Comparison of ENCODE assay signal across 8 cellular contexts in genomic region chr17:42554250-42555121, GRCh38. TPM values are rescaled to one million over a fixed set of nuclear protein-coding genes. Genes with fewer than 3 reads are reported as not detected.
A peak's percentile ranks its signal among the peaks of the same experiment; 100 is the strongest.
DNase-seq lines count a peak whose midpoint lies in the region; TF ChIP-seq lines count a peak whose summit lies in the region.

No MANE protein-coding gene starts in this region.

- 0% methylated on average over 23 of the region's 82 CpGs for WGBS in esophagus muscularis mucosa

- no peak for TF ChIP-seq CTCF in GM20000 (IDR thresholded peaks at IDR 0.05; ENCODE audit: extremely low read depth, missing control alignments)
- no peak for TF ChIP-seq CTCF in PC-9 (conservative IDR thresholded peaks at IDR 0.05)
- TF ChIP-seq CTCF in esophagus muscularis mucosa (IDR thresholded peaks at IDR 0.05): no peak

- H3K9ac ChIP-seq in HUES48 (ENCODE audit: low read depth, low read length) (peak overlapping the region; percentile 86), muscle layer of colon (ENCODE audit: low read length) (peak overlapping the region; percentile 95)

- H3K4me3 ChIP-seq in HUES48 (ENCODE audit: low read depth, low read length) (peak overlapping the region; percentile 99), PC-9 (peak overlapping the region; percentile 99), esophagus muscularis mucosa (peak overlapping the region; percentile 77 to 90 (median 88)), muscle layer of colon (ENCODE audit: low read depth in 1 of 2, low read length in 2 of 2) (peak overlapping the region; percentile 91 to 94)

- no peak for TF ChIP-seq EP300 in esophagus muscularis mucosa (IDR thresholded peaks at IDR 0.05)

- TSS peak; percentile 42 for BruUV-seq in PC-9 (replicated peaks; lab: Mats Ljungman, UMichigan)

- H2AFZ ChIP-seq in PC-9: peak overlapping the region; percentile 83

- H3K36me3 ChIP-seq in HUES48 (ENCODE audit: control insufficient read depth, insufficient read depth, low read length): no peaks in the 10 kb centered on the region
- no peaks in the 10 kb centered on the region for H3K36me3 ChIP-seq in PC-9 (ENCODE audit: low read depth)
- H3K36me3 ChIP-seq in esophagus muscularis mucosa: peaks cover 0 to 15% (median 7%) of the 10 kb centered on the region in 4 donors
- no peaks in the 10 kb centered on the region for H3K36me3 ChIP-seq in muscle layer of colon (ENCODE audit: insufficient read depth, low read length)

- POLR2A ChIA-PET in PC-9 (lab: Charles Lee; ENCODE audit: unreplicated experiment): interaction anchor here (0.6 to 0.7 kb wide), 3 partner anchors 19 to 166 kb away, joined by 3 to 5 read pairs (median 3); partner anchors contain the start of genes NAGLU and STAT3

- no peaks in the 10 kb centered on the region for H3K9me2 ChIP-seq in PC-9 (ENCODE audit: insufficient read depth)

- CTCF ChIA-PET in PC-9 (lab: Charles Lee): interaction anchor here (1.1 kb wide), 1 partner anchor 9 kb away, joined by 3 read pairs; no protein-coding TSS in a partner anchor

- DNase-seq in CMK (ENCODE audit: low read depth): peak; percentile 86
- DNase-seq in GM20000 (ENCODE audit: low spot score): peak; percentile 95
- DNase-seq in PC-9: peak; percentile 59 to 81
- DNase-seq in activated T-helper 1 cell treated with Interleukin-2 at 50 U/mL for 16 hours (ENCODE audit: low read depth): peak; percentile 57
- peak; percentile 94 for DNase-seq in esophagus muscularis mucosa (ENCODE audit: extremely low spot score)
- DNase-seq in stimulated activated naive CD4-positive, alpha-beta T cell (lab: John Stamatoyannopoulos, UW): peak; percentile 53 to 70 (median 64)

- TF ChIP-seq POLR2A in esophagus muscularis mucosa (IDR thresholded peaks at IDR 0.05; ENCODE audit: low read depth): peak; percentile 69

- no peaks in the 10 kb centered on the region for H3K27me3 ChIP-seq in HUES48 (ENCODE audit: control insufficient read depth, insufficient read depth, low read length)
- H3K27me3 ChIP-seq in PC-9 (ENCODE audit: insufficient read depth, low read depth): no peaks in the 10 kb centered on the region
- no peaks in the 10 kb centered on the region for H3K27me3 ChIP-seq in esophagus muscularis mucosa
- no peaks in the 10 kb centered on the region for H3K27me3 ChIP-seq in muscle layer of colon (ENCODE audit: control insufficient read depth in 1 of 2, insufficient read depth in 2 of 2, low read length in 2 of 2)

- H3K4me1 ChIP-seq in HUES48 (ENCODE audit: control insufficient read depth, insufficient read depth, low read length): peaks cover 5% of the 10 kb centered on the region
- H3K4me1 ChIP-seq in PC-9 (replicated peaks; ENCODE audit: insufficient read depth): no peaks in the 10 kb centered on the region
- H3K4me1 ChIP-seq in esophagus muscularis mucosa: peaks cover 17 to 45% (median 32%) of the 10 kb centered on the region in 4 donors
- H3K4me1 ChIP-seq in muscle layer of colon (ENCODE audit: insufficient read depth, low read length): peaks cover 17% of the 10 kb centered on the region

- peaks cover 24% of the 10 kb centered on the region for H3K79me2 ChIP-seq in PC-9 (ENCODE audit: low read depth)

- H4K20me1 ChIP-seq in PC-9 (ENCODE audit: insufficient read depth): no peaks in the 10 kb centered on the region

- H3K4me2 ChIP-seq in PC-9: peak overlapping the region; percentile 98

- intact Hi-C loops in PC-9 (cut with micrococcal nuclease; ENCODE audit: unreplicated experiment): no loop called here
- intact Hi-C loops in esophagus muscularis mucosa (cut with DNase I): no loop called here

- H3K27ac ChIP-seq in HUES48 (ENCODE audit: low read depth, low read length) (peak overlapping the region; percentile 86), PC-9 (peak overlapping the region; percentile 58), esophagus muscularis mucosa (replicated peaks in 1 of 4) (peak overlapping the region; percentile 83 to 91 (median 88)), muscle layer of colon (ENCODE audit: low read depth, low read length) (peak overlapping the region; percentile 83)

- H3K9me3 ChIP-seq in HUES48 (ENCODE audit: control insufficient read depth, insufficient read depth, low read length) (no peaks in the 10 kb centered on the region), PC-9 (ENCODE audit: insufficient read depth, low read depth) (no peaks in the 10 kb centered on the region), esophagus muscularis mucosa (no peaks in the 10 kb centered on the region), muscle layer of colon (ENCODE audit: low read length) (no peaks in the 10 kb centered on the region)

- H3F3A ChIP-seq in PC-9 (ENCODE audit: insufficient read depth, low read depth): peaks cover 8% of the 10 kb centered on the region; the same call in 1 of the 2 replicates

RNA-seq across cellular contexts. Expression of gene HSD17B1, which starts 1.8 kb away (rescaled TPM):
- total RNA-seq in PC-9 (2021) (0.90 and 1.3 TPM in 2 replicates), esophagus muscularis mucosa (1 to 10 TPM in 1 of 4 donors, under 1 TPM in 3; 0.13 to 2.5 (median 0.62) TPM)

RNA-seq across cellular contexts. Expression of gene COASY, which starts 7.5 kb away (rescaled TPM):
- 133 and 152 TPM in 2 replicates for total RNA-seq in PC-9 (2021)
- total RNA-seq in esophagus muscularis mucosa: 10 to 100 TPM; 13.4 to 27.5 (median 22.4) TPM

RNA-seq across cellular contexts. Expression of gene MLX, which starts 12.4 kb away (rescaled TPM):
- total RNA-seq in PC-9 (2021) (20.0 and 26.0 TPM in 2 replicates), esophagus muscularis mucosa (10 to 100 TPM; 24.9 to 34.5 (median 29.3) TPM)

RNA-seq across cellular contexts. Expression of gene NAGLU, which starts 18.4 kb away (rescaled TPM):
- 18.2 and 20.6 TPM in 2 replicates for total RNA-seq in PC-9 (2021)
- 10 to 100 TPM; 27.8 to 36.6 (median 31.8) TPM for total RNA-seq in esophagus muscularis mucosa

RNA-seq across cellular contexts. Expression of gene PSMC3IP, which starts 23.0 kb away (rescaled TPM):
- total RNA-seq in PC-9 (2021): 10.2 and 13.4 TPM in 2 replicates
- 1 to 10 TPM; 2.2 to 5.0 (median 4.2) TPM for total RNA-seq in esophagus muscularis mucosa

Comparison
In these comparisons a context has a peak if more than half of its experiments do, and no peak if none do; other contexts are left out.
1. Peak in every context shown above with its lines: DNase-seq, H3K4me3 ChIP-seq and H3K27ac ChIP-seq.